Comparison of ENCODE assay signal across 15 cellular contexts in the genomic region with DNA sequence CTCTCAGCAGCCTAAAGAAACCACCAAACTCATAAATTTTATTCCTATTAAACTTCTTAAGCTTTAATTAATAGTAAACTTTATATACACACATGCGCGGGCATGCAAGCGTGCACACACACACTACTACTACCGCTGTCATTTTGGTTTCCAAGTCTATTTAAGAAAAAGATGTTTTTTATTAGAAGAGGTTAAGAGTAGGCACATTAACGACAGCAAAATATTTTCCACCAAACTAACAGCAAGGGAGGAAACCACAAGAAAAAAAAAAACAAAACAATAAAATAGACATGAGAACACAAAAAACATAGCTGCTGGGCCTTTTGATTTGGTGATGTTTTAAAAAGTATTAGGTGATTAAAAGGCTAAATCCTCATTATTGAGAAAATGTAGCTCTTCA. TPM values are rescaled to one million over a fixed set of nuclear protein-coding genes. Genes with fewer than 3 reads are reported as not detected.
DNase-seq lines count a peak whose midpoint lies in the region; ATAC-seq and TF ChIP-seq lines count a peak whose summit lies in the region.
"Had no signal": no experiment of that assay in that cellular context is flagged by ENCODE, and none has a peak within 500 bp of the region (broad histone marks: within the 10 kb centered on the region; RNA-seq: fewer than 3 reads in every experiment).

No MANE protein-coding gene starts in this region.

- no peak for TF ChIP-seq CTCF in choroid plexus epithelial cell (conservative IDR thresholded peaks at IDR 0.05; ENCODE audit: low read depth, low read length)
- TF ChIP-seq CTCF in smooth muscle cell (IDR thresholded peaks at IDR 0.05; ENCODE audit: borderline replicate concordance, insufficient read depth, poor library complexity, severe bottlenecking) = no peak

- H3K9me3 ChIP-seq in KOPT-K1 (ENCODE audit: insufficient read depth, low read length, poor library complexity, severe bottlenecking) (no peaks in the 10 kb centered on the region), smooth muscle cell (replicated peaks; ENCODE audit: low read depth) (no peaks in the 10 kb centered on the region)
- H3K9me3 ChIP-seq: BE2C, gastroesophageal sphincter, transverse colon had no signal

- intact Hi-C loops in activated naive CD4-positive, alpha-beta T cell treated with anti-CD3 and anti-CD28 coated beads for 36 hours (cut with micrococcal nuclease) = no loop called here

- no peaks in the 10 kb centered on the region for H3K79me2 ChIP-seq in smooth muscle cell (ENCODE audit: low read depth)

- peak overlapping the region; percentile 56 for H3K4me2 ChIP-seq in smooth muscle cell

- H3K27me3 ChIP-seq in smooth muscle cell (ENCODE audit: low read depth) = no peaks in the 10 kb centered on the region
- H3K27me3 ChIP-seq: BE2C, gastroesophageal sphincter, transverse colon had no signal

- H2AFZ ChIP-seq in smooth muscle cell (ENCODE audit: low read depth) = peak overlapping the region; percentile 55

- H3K27ac Mint-ChIP-seq in activated naive CD4-positive, alpha-beta T cell treated with anti-CD3 and anti-CD28 coated beads for 36 hours = peak overlapping the region; percentile 59
- no peak overlapping the region for H3K27ac Mint-ChIP-seq in activated naive CD4-positive, alpha-beta T cell treated with anti-CD3 and anti-CD28 coated beads, Interleukin-2, amount 50 U/mL, for 72 hours

- H3K9me3 Mint-ChIP-seq in activated naive CD4-positive, alpha-beta T cell treated with anti-CD3 and anti-CD28 coated beads for 36 hours = no peaks in the 10 kb centered on the region
- H3K9me3 Mint-ChIP-seq in activated naive CD4-positive, alpha-beta T cell treated with anti-CD3 and anti-CD28 coated beads, Interleukin-2, amount 50 U/mL, for 72 hours = peaks cover 4% of the 10 kb centered on the region in 2 donors
- H3K9me3 Mint-ChIP-seq: effector memory CD8-positive, alpha-beta T cell had no signal

- H3K27ac ChIP-seq in KOPT-K1 (ENCODE audit: low read depth, low read length, poor library complexity, severe bottlenecking) (peak overlapping the region; percentile 70), smooth muscle cell (ENCODE audit: low read depth) (peak overlapping the region; percentile 61)
- H3K27ac ChIP-seq: gastroesophageal sphincter had no signal

- H3K4me3 ChIP-seq in choroid plexus epithelial cell (ENCODE audit: low read depth, low read length) = no peak overlapping the region
- H3K4me3 ChIP-seq in smooth muscle cell = no peak overlapping the region
- H3K4me3 ChIP-seq: gastroesophageal sphincter, transverse colon had no signal

- H4K20me1 ChIP-seq in smooth muscle cell (ENCODE audit: low read depth) = no peaks in the 10 kb centered on the region

- H3F3A ChIP-seq in smooth muscle cell (ENCODE audit: low read depth) = peaks cover 14% of the 10 kb centered on the region

- peaks cover 9% of the 10 kb centered on the region for H3K4me1 ChIP-seq in smooth muscle cell (ENCODE audit: low read depth)

- 69% methylated on average over 5 of the region's 5 CpGs for WGBS in smooth muscle cell (ENCODE audit: low lambda C conversion rate)

- DNase-seq in activated naive CD4-positive, alpha-beta T cell treated with anti-CD3 and anti-CD28 coated beads for 36 hours = no peak
- DNase-seq in activated naive CD4-positive, alpha-beta T cell treated with anti-CD3 and anti-CD28 coated beads, Interleukin-2, amount 50 U/mL, for 72 hours (ENCODE audit: low spot score in 2 of 2) = no peak
- DNase-seq in choroid plexus epithelial cell (ENCODE audit: low read depth) (peak; percentile 41), smooth muscle cell (lab: John Stamatoyannopoulos, UW; ENCODE audit: unreplicated experiment) (no peak), NCI-H2227 (lab: John Stamatoyannopoulos, UW; ENCODE audit: unreplicated experiment) (no peak)
- DNase-seq in stimulated activated naive CD4-positive, alpha-beta T cell (lab: John Stamatoyannopoulos, UW) = no peak
- DNase-seq: activated gamma-delta T cell treated with Interleukin-2 at 50 U/mL for 16 hours; BE2C; effector memory CD8-positive, alpha-beta T cell; midbrain; NCI-H1092; transverse colon had no signal

- H3K36me3 ChIP-seq in KOPT-K1 (ENCODE audit: insufficient read depth, low read length) = no peaks in the 10 kb centered on the region
- no peaks in the 10 kb centered on the region for H3K36me3 ChIP-seq in smooth muscle cell (ENCODE audit: low read depth)
- H3K36me3 ChIP-seq: BE2C, gastroesophageal sphincter, transverse colon had no signal

- H3K4me1 Mint-ChIP-seq in activated naive CD4-positive, alpha-beta T cell treated with anti-CD3 and anti-CD28 coated beads for 36 hours (ENCODE audit: low read depth) = peaks cover 41% of the 10 kb centered on the region

- ATAC-seq in activated naive CD4-positive, alpha-beta T cell treated with anti-CD3 and anti-CD28 coated beads, Interleukin-2, amount 50 U/mL, for 72 hours = no peak
- no peak for ATAC-seq in HG02678 (IDR thresholded peaks at IDR 0.05; ENCODE audit: unreplicated experiment)
- ATAC-seq: effector memory CD8-positive, alpha-beta T cell; gastroesophageal sphincter had no signal

- H3K4me3 Mint-ChIP-seq in activated naive CD4-positive, alpha-beta T cell treated with anti-CD3 and anti-CD28 coated beads for 36 hours = no peak overlapping the region
- H3K4me3 Mint-ChIP-seq: effector memory CD8-positive, alpha-beta T cell had no signal

- peaks cover 1% of the 10 kb centered on the region for H3K36me3 Mint-ChIP-seq in activated naive CD4-positive, alpha-beta T cell treated with anti-CD3 and anti-CD28 coated beads for 36 hours (ENCODE audit: low read depth)
- peaks cover 6 to 26% of the 10 kb centered on the region in 2 donors for H3K36me3 Mint-ChIP-seq in activated naive CD4-positive, alpha-beta T cell treated with anti-CD3 and anti-CD28 coated beads, Interleukin-2, amount 50 U/mL, for 72 hours

- no peaks in the 10 kb centered on the region for H3K27me3 Mint-ChIP-seq in activated naive CD4-positive, alpha-beta T cell treated with anti-CD3 and anti-CD28 coated beads for 36 hours (ENCODE audit: low read depth)
- H3K27me3 Mint-ChIP-seq: effector memory CD8-positive, alpha-beta T cell had no signal

- CTCF ChIA-PET in activated naive CD4-positive, alpha-beta T cell treated with anti-CD3 and anti-CD28 coated beads for 36 hours (lab: Charles Lee) = interaction anchor here (0.6 to 1.5 kb wide), 4 partner anchors 54 to 489 kb away, joined by 3 to 4 read pairs (median 3); no protein-coding TSS in a partner anchor

- H3K9ac ChIP-seq in smooth muscle cell (ENCODE audit: low read depth) = no peak overlapping the region

RNA-seq across cellular contexts. Expression of gene RTKN2, which starts 28.6 kb away (rescaled TPM):
- 1 to 10 TPM; 4.7 to 5.4 TPM for total RNA-seq in activated naive CD4-positive, alpha-beta T cell treated with anti-CD3 and anti-CD28 coated beads for 36 hours
- 1 to 10 TPM; 9.2 to 10.0 TPM for total RNA-seq in activated naive CD4-positive, alpha-beta T cell treated with anti-CD3 and anti-CD28 coated beads, Interleukin-2, amount 50 U/mL, for 72 hours
- 4.9 and 5.4 TPM in 2 replicates for total RNA-seq in smooth muscle cell
- polyA plus RNA-seq in smooth muscle cell = 1.6 and 3.2 TPM in 2 replicates
- total RNA-seq: gastroesophageal sphincter had no signal
